19 cellular contexts compared by ENCODE assay signal in the genomic region with DNA sequence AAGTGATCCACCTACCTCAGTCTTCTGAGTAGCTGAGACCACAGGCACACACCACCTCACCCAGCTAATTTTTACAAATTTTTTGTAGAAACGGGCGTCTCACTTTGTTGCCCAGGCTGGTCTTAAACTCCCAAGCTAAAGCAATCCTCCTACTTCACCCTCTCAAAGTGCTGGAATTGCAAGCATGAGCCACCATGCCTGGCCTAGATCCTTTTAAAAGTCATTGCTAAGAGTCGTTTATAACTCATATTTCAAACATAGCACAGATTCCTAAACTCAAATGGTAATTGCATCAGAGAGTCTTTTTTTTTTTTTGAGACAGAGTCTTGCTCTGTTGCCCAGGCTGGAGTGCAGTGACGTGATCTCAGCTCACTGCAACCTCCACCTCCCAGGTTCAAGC.
"Had no signal": no experiment of that assay in that cellular context is flagged by ENCODE, and none has a peak within 500 bp of the region (broad histone marks: within the 10 kb centered on the region; RNA-seq: fewer than 3 reads in every experiment).

No MANE protein-coding gene starts in this region.

- H3K27me3 Mint-ChIP-seq: memory B cell; stimulated activated naive CD8-positive, alpha-beta T cell treated with anti-CD3 and anti-CD28 coated beads, Interleukin-15, amount 100 ng/mL, for 72 hours had no signal

- H3K4me3 ChIP-seq: body of pancreas, colonic mucosa, psoas muscle, suprapubic skin, upper lobe of left lung had no signal

- H3K36me3 ChIP-seq: colonic mucosa, suprapubic skin, upper lobe of left lung, WERI-Rb-1 had no signal

- H3K27me3 ChIP-seq: body of pancreas, colonic mucosa, suprapubic skin, upper lobe of left lung had no signal

- FAIRE-seq: endometrium, small intestine had no signal

- ATAC-seq: body of pancreas; left ventricle myocardium superior; psoas muscle; right cardiac atrium; stimulated activated naive CD8-positive, alpha-beta T cell treated with anti-CD3 and anti-CD28 coated beads, Interleukin-15, amount 100 ng/mL, for 72 hours had no signal

- H3K9me3 Mint-ChIP-seq: memory B cell had no signal

- H3K27ac Mint-ChIP-seq: activated naive CD4-positive, alpha-beta T cell treated with anti-CD3 and anti-CD28 coated beads, Interleukin-2, amount 50 U/mL, for 72 hours; memory B cell; stimulated activated naive CD8-positive, alpha-beta T cell treated with anti-CD3 and anti-CD28 coated beads, Interleukin-15, amount 100 ng/mL, for 72 hours had no signal

- H3K9me3 ChIP-seq: body of pancreas, colonic mucosa, psoas muscle had no signal

- H3K4me1 ChIP-seq: colonic mucosa, psoas muscle had no signal

- H3K27ac ChIP-seq: body of pancreas, colonic mucosa, psoas muscle, suprapubic skin, WERI-Rb-1 had no signal

- DNase-seq: activated CD4-positive, alpha-beta T cell treated with anti-CD3 and anti-CD28 coated beads for 1 hour; activated gamma-delta T cell treated with Interleukin-2 at 50 U/mL for 16 hours; body of pancreas; caudate nucleus; colonic mucosa; erythroblast; immature natural killer cell; left ventricle myocardium superior; psoas muscle; right cardiac atrium; small intestine; stimulated activated CD4-positive, alpha-beta T cell treated with anti-CD3 and anti-CD28 coated beads, Interleukin-4, amount 100 ng/mL, for 1 hour; stimulated activated naive CD8-positive, alpha-beta T cell treated with anti-CD3 and anti-CD28 coated beads, Interleukin-15, amount 100 ng/mL, for 72 hours; upper lobe of left lung; WERI-Rb-1 had no signal

- H3K4me3 Mint-ChIP-seq: immature natural killer cell; memory B cell; stimulated activated naive CD8-positive, alpha-beta T cell treated with anti-CD3 and anti-CD28 coated beads, Interleukin-15, amount 100 ng/mL, for 72 hours had no signal
